In the genomic region with DNA sequence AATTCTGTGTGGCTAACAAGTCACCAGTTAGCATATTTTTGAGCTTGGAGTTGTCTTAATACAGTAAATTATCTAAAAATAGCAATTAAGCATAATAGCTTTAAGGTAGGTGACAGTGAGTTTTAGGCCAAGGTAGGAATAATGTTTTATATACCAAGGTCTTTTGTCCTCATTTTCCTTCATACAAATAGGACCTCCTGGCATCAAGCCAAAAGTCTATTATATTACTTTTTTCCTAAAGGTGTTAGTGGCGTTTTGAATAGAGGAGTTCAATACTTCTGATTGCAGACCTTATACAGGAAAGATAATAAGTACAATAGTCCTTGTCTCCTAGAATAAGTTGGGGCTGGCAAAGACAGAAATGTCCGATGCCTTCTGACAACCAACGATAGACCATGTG, we compare ENCODE assay signal across 6 cellular contexts.
"Had no signal": no experiment of that assay in that cellular context is flagged by ENCODE, and none has a peak within 500 bp of the region (broad histone marks: within the 10 kb centered on the region; RNA-seq: fewer than 3 reads in every experiment).

No MANE protein-coding gene starts in this region.

- H3K27ac ChIP-seq: HL-60, KMS-11 had no signal

- H3K9ac ChIP-seq: KMS-11 had no signal

- H3K4me2 ChIP-seq: KMS-11 had no signal

- DNase-seq: IMR-90, KBM-7, KG1 had no signal

- FAIRE-seq: HTR-8/SVneo had no signal
